Comparison of ENCODE assay signal across 8 cellular contexts in the genomic region with DNA sequence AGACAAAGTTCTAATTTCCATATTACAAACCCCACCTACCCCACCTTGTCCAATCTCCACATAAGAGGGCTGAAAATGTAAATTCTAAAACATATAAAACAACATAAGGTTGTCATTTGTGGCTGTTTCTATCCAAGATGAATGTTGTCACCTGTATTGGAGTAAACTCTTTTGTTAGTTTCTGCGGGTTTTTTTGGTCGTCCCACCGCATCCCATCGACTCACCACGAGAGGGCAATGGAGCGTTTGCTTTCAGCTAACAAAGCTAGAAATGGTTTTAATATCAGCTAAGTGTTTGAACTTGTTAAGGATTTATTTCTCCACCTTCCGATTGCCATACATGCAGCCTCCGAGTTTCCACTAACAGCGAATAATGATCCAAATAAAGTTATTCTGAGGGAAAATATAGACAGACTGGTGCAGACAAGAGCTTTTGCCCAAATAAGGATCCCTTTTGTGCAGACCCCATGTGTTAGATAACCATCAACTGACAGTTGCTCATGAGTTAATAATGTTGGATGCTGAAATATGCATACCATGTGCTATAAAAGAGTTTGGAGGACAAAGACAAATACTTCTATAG.
DNase-seq lines count a peak whose midpoint lies in the region; ATAC-seq and TF ChIP-seq lines count a peak whose summit lies in the region.

No MANE protein-coding gene starts in this region.

- under 1% methylated on average over 9 of the region's 9 CpGs for WGBS in right cardiac atrium
- WGBS in sigmoid colon, 2 donors = 0 to 1% methylated on average over 9 of the region's 9 CpGs

- H3K27me3 ChIP-seq in ascending aorta = no peaks in the 10 kb centered on the region
- no peaks in the 10 kb centered on the region for H3K27me3 ChIP-seq in right cardiac atrium (ENCODE audit: control insufficient read depth, insufficient read depth)
- no peaks in the 10 kb centered on the region for H3K27me3 ChIP-seq in sigmoid colon

- peaks cover 12 to 46% of the 10 kb centered on the region in 2 donors for H3K4me1 ChIP-seq in ascending aorta
- H3K4me1 ChIP-seq in right cardiac atrium (ENCODE audit: control insufficient read depth, insufficient read depth, low read length) = no peaks in the 10 kb centered on the region
- H3K4me1 ChIP-seq in sigmoid colon = peaks cover 0 to 75% (median 60%) of the 10 kb centered on the region in 4 donors

- TF ChIP-seq EP300 in sigmoid colon (IDR thresholded peaks at IDR 0.05) = no peak

- H3K36me3 ChIP-seq in ascending aorta (no peaks in the 10 kb centered on the region), sigmoid colon (no peaks in the 10 kb centered on the region)

- peak; percentile 72 for DNase-seq in DMS153 treated with DMSO at 0.1 percent for 48 hours (lab: John Stamatoyannopoulos, UW; ENCODE audit: unreplicated experiment)
- peak; percentile 74 for DNase-seq in H4 (ENCODE audit: low spot score)
- peak; percentile 72 for DNase-seq in NCI-H1048 (lab: John Stamatoyannopoulos, UW)
- peak; percentile 30 to 82 (median 55) for DNase-seq in T-helper 1 cell
- DNase-seq in ascending aorta (ENCODE audit: low spot score in 2 of 2) = peak in 1 of 2 donors; percentile 85
- DNase-seq in right cardiac atrium = peak; percentile 66 to 84 (median 75)
- DNase-seq in sigmoid colon = peak; percentile 86
- no peak for DNase-seq in OCI-M2 (lab: John Stamatoyannopoulos, UW; ENCODE audit: unreplicated experiment)

- H3K4me3 ChIP-seq in ascending aorta (peak overlapping the region; percentile 14 to 25), right cardiac atrium (ENCODE audit: low read length) (peak overlapping the region; percentile 35), sigmoid colon (peak overlapping the region in 3 of 4 donors; percentile 13 to 37 (median 22))

- ATAC-seq in right cardiac atrium = peak; percentile 64 to 67

- H3K27ac ChIP-seq in ascending aorta = peak overlapping the region; percentile 84 to 90
- H3K27ac ChIP-seq in right cardiac atrium (ENCODE audit: low read length) = no peak overlapping the region
- peak overlapping the region; percentile 69 to 95 (median 82) for H3K27ac ChIP-seq in sigmoid colon

- H3K9me3 ChIP-seq in ascending aorta (no peaks in the 10 kb centered on the region), right cardiac atrium (ENCODE audit: control insufficient read depth, low read length) (no peaks in the 10 kb centered on the region), sigmoid colon (no peaks in the 10 kb centered on the region)

- intact Hi-C loops in ascending aorta (cut with DNase I) = loop anchor here (1.0 to 10.0 kb wide), 5 partner anchors 46 to 207 kb away; no protein-coding TSS in a partner anchor
- intact Hi-C loops in right cardiac atrium (cut with DNase I) = loop anchor here in 3 of 4 donors (2.0 to 10.0 kb wide), 4 partner anchors 134 to 206 kb away; partner anchors contain the start of gene ARID5B (in 2 of the 3)
- intact Hi-C loops in sigmoid colon (cut with DNase I) = loop anchor here (1.0 to 10.0 kb wide), 5 partner anchors 46 to 291 kb away; partner anchors contain the start of gene ARID5B

- TF ChIP-seq POLR2A in sigmoid colon (IDR thresholded peaks at IDR 0.05) = no peak

- TF ChIP-seq CTCF in ascending aorta (IDR thresholded peaks at IDR 0.05) (peak; percentile 74 to 87 (median 81)), sigmoid colon (IDR thresholded peaks at IDR 0.05) (peak; percentile 79 to 89 (median 86))
